In genomic region chr11:66728760-66729385, GRCh38 we compare ENCODE assay signal across 8 cellular contexts. TPM values are rescaled to one million over a fixed set of nuclear protein-coding genes. Genes with fewer than 3 reads are reported as not detected.
DNase-seq lines count a peak whose midpoint lies in the region; ATAC-seq and TF ChIP-seq lines count a peak whose summit lies in the region.

Gene SPTBN2 (minus strand): TSS chr11:66729216. CDS start chr11:66721240, 7,976 bp downstream.

- BruUV-seq in IMR-90 (replicated peaks; lab: Mats Ljungman, UMichigan), result no TSS peak

- H3K27ac Mint-ChIP-seq in CD14-positive monocyte, result peak within 1 kb of the TSS in 1 of 7 donors; percentile 77
- H3K27ac Mint-ChIP-seq in stimulated activated memory B cell treated with anti-CD40 and anti-IgM and Interleukin-4, amounts not matched to agents 10 μg/mL and 1 μg/mL and 100 μg/mL, for 72 hours, result peak within 1 kb of the TSS; percentile 63

- TF ChIP-seq CTCF in CD14-positive monocyte (IDR thresholded peaks at IDR 0.05), result no peak
- TF ChIP-seq CTCF in IMR-90 (conservative IDR thresholded peaks at IDR 0.05; ENCODE audit: low read depth, low read length), result no peak
- no peak for TF ChIP-seq CTCF in astrocyte of the cerebellum (IDR thresholded peaks at IDR 0.05; ENCODE audit: low read depth, low read length, missing control alignments)

- intact Hi-C loops in CD14-positive monocyte (cut with micrococcal nuclease) (no loop called here), IMR-90 (cut with micrococcal nuclease) (loop anchor here (5.0 kb wide), 1 partner anchor 88 kb away; no protein-coding TSS in a partner anchor)

- POLR2A ChIA-PET in IMR-90 (lab: Charles Lee; ENCODE audit: unreplicated experiment), result interaction anchor here (0.6 kb wide), 1 partner anchor 385 kb away, joined by 11 read pairs; no protein-coding TSS in a partner anchor

- H3K4me3 ChIP-seq in IMR-90 (ENCODE audit: insufficient read depth, low read depth, low read length) (peak within 1 kb of the TSS; percentile 29; the same call in 1 of the 2 replicates), astrocyte of the cerebellum (ENCODE audit: low read depth, low read length) (peak within 1 kb of the TSS; percentile 40)

- no peak within 1 kb of the TSS for H2BK5ac ChIP-seq in IMR-90 (ENCODE audit: low read depth, low read length, poor library complexity, severe bottlenecking)

- H4K20me1 ChIP-seq in IMR-90 (ENCODE audit: insufficient read depth, low read length), result 0 out of 2 replicates have a peak, but pooled peaks cover 5% of the 10 kb centered on the region

- H3K14ac ChIP-seq in IMR-90 (replicated peaks; ENCODE audit: low read depth, low read length), result no peak within 1 kb of the TSS

- peaks cover 5 to 7% of the 10 kb centered on the region in 2 donors for H3K36me3 Mint-ChIP-seq in CD14-positive monocyte
- H3K36me3 Mint-ChIP-seq in stimulated activated memory B cell treated with anti-CD40 and anti-IgM and Interleukin-4, amounts not matched to agents 10 μg/mL and 1 μg/mL and 100 μg/mL, for 72 hours, result peaks cover 4% of the 10 kb centered on the region

- H4K5ac ChIP-seq in IMR-90 (ENCODE audit: low read depth, low read length), result no peak within 1 kb of the TSS

- H3K27ac ChIP-seq in IMR-90 (ENCODE audit: insufficient read depth, low read length), result no peak within 1 kb of the TSS

- peaks cover 70 to 87% (median 82%) of the 10 kb centered on the region in 3 donors for H3K27me3 Mint-ChIP-seq in CD14-positive monocyte (ENCODE audit: low read depth in 3 of 3)
- H3K27me3 Mint-ChIP-seq in stimulated activated memory B cell treated with anti-CD40 and anti-IgM and Interleukin-4, amounts not matched to agents 10 μg/mL and 1 μg/mL and 100 μg/mL, for 72 hours, result peaks cover 48% of the 10 kb centered on the region

- H3K4me1 ChIP-seq in IMR-90 (ENCODE audit: control insufficient read depth, insufficient read depth, low read length), result 0 out of 2 replicates have a peak, but pooled peaks cover 2% of the 10 kb centered on the region

- H2AFZ ChIP-seq in IMR-90 (replicated peaks; ENCODE audit: low read length, poor library complexity), result peak within 1 kb of the TSS; percentile 74

- H3K4me1 Mint-ChIP-seq in CD14-positive monocyte, result peaks cover 11% of the 10 kb centered on the region
- peaks cover 22% of the 10 kb centered on the region for H3K4me1 Mint-ChIP-seq in stimulated activated memory B cell treated with anti-CD40 and anti-IgM and Interleukin-4, amounts not matched to agents 10 μg/mL and 1 μg/mL and 100 μg/mL, for 72 hours

- peaks cover 4 to 28% (median 23%) of the 10 kb centered on the region in 7 donors for H3K9me3 Mint-ChIP-seq in CD14-positive monocyte
- H3K9me3 Mint-ChIP-seq in stimulated activated memory B cell treated with anti-CD40 and anti-IgM and Interleukin-4, amounts not matched to agents 10 μg/mL and 1 μg/mL and 100 μg/mL, for 72 hours, result no peaks in the 10 kb centered on the region

- H3K4ac ChIP-seq in IMR-90 (ENCODE audit: low read depth, low read length), result no peak within 1 kb of the TSS

- no peaks in the 10 kb centered on the region; the same call in 1 of the 2 replicates for H3K9me1 ChIP-seq in IMR-90 (ENCODE audit: insufficient read depth, low read length)

- ATAC-seq in IMR-90 (ENCODE audit: low read depth) (no peak), GM19035 (IDR thresholded peaks at IDR 0.05; ENCODE audit: unreplicated experiment) (no peak), HG03469 (IDR thresholded peaks at IDR 0.05; ENCODE audit: unreplicated experiment) (no peak)
- ATAC-seq in stimulated activated memory B cell treated with anti-CD40 and anti-IgM and Interleukin-4, amounts not matched to agents 10 μg/mL and 1 μg/mL and 100 μg/mL, for 72 hours, result no peak

- no peaks in the 10 kb centered on the region for H3K79me1 ChIP-seq in IMR-90 (ENCODE audit: low read depth in 1 of 2, low read length in 2 of 2)

- 17% methylated on average over 16 of the region's 23 CpGs; no CpG with 5 or more reads in 1 of the 2 experiments for WGBS in IMR-90 (ENCODE audit: extremely low coverage in 2 of 2, insufficient read length in 1 of 2), 2 experiments

- TF ChIP-seq POLR2A in IMR-90 (IDR thresholded peaks at IDR 0.05; ENCODE audit: low read depth, low read length), result no peak

- DNase-seq in CD14-positive monocyte (ENCODE audit: low spot score) (no peak), IMR-90 (no peak), astrocyte of the cerebellum (ENCODE audit: low read depth) (no peak), islet precursor cell (peak; percentile 68), COLO668 (lab: John Stamatoyannopoulos, UW; ENCODE audit: unreplicated experiment) (no peak)

- H2BK120ac ChIP-seq in IMR-90 (ENCODE audit: low read depth, low read length), result no peak within 1 kb of the TSS

- no peak within 1 kb of the TSS for H3K56ac ChIP-seq in IMR-90 (ENCODE audit: extremely low read depth, insufficient read depth, low read length)

- no peak within 1 kb of the TSS for H3K9ac ChIP-seq in IMR-90 (ENCODE audit: low read depth, low read length)

- in situ Hi-C loops in IMR-90 (cut with MboI; ENCODE audit: low sequenced_read_pairs), result no loop called here
- in situ Hi-C loops in astrocyte of the cerebellum (cut with HindIII; ENCODE audit: low sequenced_read_pairs), result no loop called here

- CTCF ChIA-PET in IMR-90 (lab: Yijun Ruan, JAX), result no interaction called here

- peak within 1 kb of the TSS; percentile 80 to 88 for H3K4me3 Mint-ChIP-seq in CD14-positive monocyte
- peak within 1 kb of the TSS; percentile 86 for H3K4me3 Mint-ChIP-seq in stimulated activated memory B cell treated with anti-CD40 and anti-IgM and Interleukin-4, amounts not matched to agents 10 μg/mL and 1 μg/mL and 100 μg/mL, for 72 hours

- H2BK20ac ChIP-seq in IMR-90 (ENCODE audit: low read depth, low read length), result no peak within 1 kb of the TSS

- H2AK5ac ChIP-seq in IMR-90 (ENCODE audit: low read depth, low read length), result no peak within 1 kb of the TSS; the same call in 1 of the 2 replicates

- no peak within 1 kb of the TSS for H3K18ac ChIP-seq in IMR-90 (ENCODE audit: low read depth, low read length)

- peaks cover 71% of the 10 kb centered on the region for H3K27me3 ChIP-seq in IMR-90 (ENCODE audit: control insufficient read depth, insufficient read depth, low read length)

- H2BK15ac ChIP-seq in IMR-90 (ENCODE audit: low read depth, low read length), result no peak within 1 kb of the TSS

- no peak within 1 kb of the TSS for H4K91ac ChIP-seq in IMR-90 (ENCODE audit: insufficient read depth, low read depth, low read length)

- H2AK9ac ChIP-seq in IMR-90 (replicated peaks; ENCODE audit: low read depth, low read length, poor library complexity), result peak within 1 kb of the TSS; percentile 58

- no peak within 1 kb of the TSS for H4K8ac ChIP-seq in IMR-90 (ENCODE audit: low read depth in 2 of 2, low read length in 2 of 2)

- peak within 1 kb of the TSS; percentile 63 for H3K4me2 ChIP-seq in IMR-90 (ENCODE audit: low read depth, low read length)

- no peaks in the 10 kb centered on the region for H3K9me3 ChIP-seq in IMR-90 (ENCODE audit: control insufficient read depth, insufficient read depth, low read length)

- TF ChIP-seq RAD21 in IMR-90 (IDR thresholded peaks at IDR 0.05; ENCODE audit: low read length), result no peak

- peak within 1 kb of the TSS; percentile 24; the same call in 1 of the 2 replicates for H3K23ac ChIP-seq in IMR-90 (ENCODE audit: low read depth, low read length)

- H3K36me3 ChIP-seq in IMR-90 (ENCODE audit: control insufficient read depth, insufficient read depth, low read length), result no peaks in the 10 kb centered on the region

- dilution Hi-C loops in IMR-90 (cut with HindIII; ENCODE audit: low sequenced_read_pairs, unreplicated experiment), result no loop called here

TF ChIP-seq in IMR-90, 13 proteins besides CTCF, POLR2A, EP300 and RAD21:
- TF ChIP-seq RCOR1 (IDR thresholded peaks at IDR 0.05; ENCODE audit: insufficient replicate concordance, low read length) (no peak), MXI1 (IDR thresholded peaks at IDR 0.05; ENCODE audit: borderline replicate concordance, low read depth, low read length) (no peak), MAFK (IDR thresholded peaks at IDR 0.05; ENCODE audit: low read depth, low read length) (no peak), RFX5 (IDR thresholded peaks at IDR 0.05; ENCODE audit: low read depth, low read length) (no peak), SMC3 (IDR thresholded peaks at IDR 0.05; ENCODE audit: low read depth, low read length) (no peak), MAZ (IDR thresholded peaks at IDR 0.05; ENCODE audit: borderline replicate concordance, low read depth, low read length) (no peak), CEBPB (IDR thresholded peaks at IDR 0.05; ENCODE audit: low read depth, low read length) (no peak), BHLHE40 (IDR thresholded peaks at IDR 0.05; ENCODE audit: low read depth, low read length) (no peak), CHD1 (IDR thresholded peaks at IDR 0.05; ENCODE audit: low read depth, low read length) (no peak)

RNA-seq across cellular contexts. Expression of gene SPTBN2, which starts in this region (rescaled TPM):
- not detected for polyA plus RNA-seq in CD14-positive monocyte
- total RNA-seq in IMR-90 (2012; rRNA removed), result 0.18 and 0.56 TPM in 2 replicates
- 0.41 and 0.57 TPM in 2 replicates for polyA plus RNA-seq in IMR-90 (2012; rRNA removed)
- polyA plus RNA-seq in IMR-90 (2012; cell fraction: cytosol; rRNA removed), result 0.49 and 0.61 TPM in 2 replicates
- polyA plus RNA-seq in IMR-90 (2012; cell fraction: nucleus; rRNA removed; ENCODE audit: low replicate concordance), result 1.4 and 2.6 TPM in 2 replicates
